12 cellular contexts compared by ENCODE assay signal in genomic region chr11:89463381-89463780, GRCh38. TPM values are rescaled to one million over a fixed set of nuclear protein-coding genes. Genes with fewer than 3 reads are reported as not detected.
DNase-seq lines count a peak whose midpoint lies in the region; TF ChIP-seq lines count a peak whose summit lies in the region.
"Had no signal": no experiment of that assay in that cellular context is flagged by ENCODE, and none has a peak within 500 bp of the region (broad histone marks: within the 10 kb centered on the region; RNA-seq: fewer than 3 reads in every experiment).

No MANE protein-coding gene starts in this region.

- DNase-seq in NCI-H1105 treated with DMSO at 0.1 percent for 48 hours (lab: John Stamatoyannopoulos, UW) (peak; percentile 35), NCI-H1105 (lab: John Stamatoyannopoulos, UW) (no peak), choroid plexus epithelial cell (ENCODE audit: low read depth) (peak; percentile 26), foreskin melanocyte (peak; percentile 3), pulmonary artery endothelial cell (ENCODE audit: low read depth, low spot score) (peak; percentile 22), occipital lobe (lab: John Stamatoyannopoulos, UW) (no peak), NCI-H748 treated with DMSO at 0.1 percent for 48 hours (lab: John Stamatoyannopoulos, UW) (no peak)
- no peak for DNase-seq in activated CD4-positive, CD25-positive, alpha-beta regulatory T cell treated with anti-CD3 and anti-CD28 coated beads, Interleukin-2, amount 50 U/mL, for 72 hours
- DNase-seq: CD8-positive, alpha-beta T cell; COR-L47; GM23248 had no signal

- TF ChIP-seq CTCF in choroid plexus epithelial cell (conservative IDR thresholded peaks at IDR 0.05; ENCODE audit: low read depth, low read length), result no peak

- no peak overlapping the region for H3K4me3 ChIP-seq in choroid plexus epithelial cell (ENCODE audit: low read depth, low read length)
- H3K4me3 ChIP-seq: GM23248 had no signal

RNA-seq across cellular contexts. Expression of gene NOX4, which starts 27.8 kb away (rescaled TPM):
- total RNA-seq in pulmonary artery endothelial cell (15.9 and 17.1 TPM in 2 replicates), occipital lobe (8.4 TPM)
- total RNA-seq: CD8-positive, alpha-beta T cell; HT-29 had no signal

Comparison
In these comparisons a context has a peak if more than half of its experiments do, and no peak if none do; other contexts are left out.
1. DNase-seq: peak in NCI-H1105 treated with DMSO at 0.1 percent for 48 hours (single experiment), choroid plexus epithelial cell (single experiment), foreskin melanocyte (single experiment) and pulmonary artery endothelial cell (single experiment); none in NCI-H1105 (single experiment), occipital lobe (single experiment), NCI-H748 treated with DMSO at 0.1 percent for 48 hours (single experiment) and activated CD4-positive, CD25-positive, alpha-beta regulatory T cell treated with anti-CD3 and anti-CD28 coated beads, Interleukin-2, amount 50 U/mL, for 72 hours (single experiment).